ENCODE assay signal across 11 cellular contexts in genomic region chr3:129558772-129559564, GRCh38. TPM values are rescaled to one million over a fixed set of nuclear protein-coding genes. Genes with fewer than 3 reads are reported as not detected.
DNase-seq lines count a peak whose midpoint lies in the region; ATAC-seq and TF ChIP-seq lines count a peak whose summit lies in the region.
"Had no signal": no experiment of that assay in that cellular context is flagged by ENCODE, and none has a peak within 500 bp of the region (broad histone marks: within the 10 kb centered on the region; RNA-seq: fewer than 3 reads in every experiment).

No MANE protein-coding gene starts in this region.

- no peaks in the 10 kb centered on the region for H3K79me2 ChIP-seq in ACC112 (ENCODE audit: control insufficient read depth, insufficient read depth, low read length, unreplicated experiment)

- H3K4me1 Mint-ChIP-seq in WTC11: peaks cover 38% of the 10 kb centered on the region

- H2AFZ ChIP-seq in ACC112 (ENCODE audit: low read length, unreplicated experiment): no peak overlapping the region

- no peak overlapping the region for H3K4me3 Mint-ChIP-seq in WTC11
- H3K4me3 Mint-ChIP-seq: mesothelial cell of epicardium had no signal

- no peak for DNase-seq in WTC11 (ENCODE audit: low spot score)
- peak; percentile 73 for DNase-seq in kidney tubule cell (ENCODE audit: low spot score)
- no peak for DNase-seq in activated CD4-positive, CD25-positive, alpha-beta regulatory T cell (lab: John Stamatoyannopoulos, UW)
- no peak for DNase-seq in UCSD-AML1 (lab: John Stamatoyannopoulos, UW; ENCODE audit: unreplicated experiment)
- no peak for DNase-seq in iPS-NIHi11 (ENCODE audit: low spot score)
- DNase-seq: KG1 had no signal

- H3K9me3 Mint-ChIP-seq in WTC11: no peaks in the 10 kb centered on the region
- H3K9me3 Mint-ChIP-seq: mesothelial cell of epicardium had no signal

- POLR2A ChIA-PET in WTC11 (lab: Charles Lee): no interaction called here

- H3K27me3 Mint-ChIP-seq in WTC11 (ENCODE audit: low read depth): no peaks in the 10 kb centered on the region

- H3K36me3 ChIP-seq in ACC112 (ENCODE audit: insufficient read depth, low read length): peaks cover 10% of the 10 kb centered on the region; the same call in 1 of the 2 replicates

- no peak for TF ChIP-seq CTCF in WTC11 (IDR thresholded peaks at IDR 0.05)

- H3K27ac Mint-ChIP-seq in WTC11: no peak overlapping the region
- H3K27ac Mint-ChIP-seq: mesothelial cell of epicardium had no signal

- peak overlapping the region; percentile 23; the same call in 1 of the 2 replicates for H3K4me3 ChIP-seq in ACC112 (ENCODE audit: low read depth, low read length)

- CTCF ChIA-PET in WTC11 (lab: Charles Lee): interaction anchor here (0.6 to 1.7 kb wide), 3 partner anchors 69 to 908 kb away, joined by 4 to 9 read pairs (median 5); no protein-coding TSS in a partner anchor

- peak overlapping the region; percentile 27 for H3K27ac ChIP-seq in ACC112 (ENCODE audit: low read depth, low read length)

- H3K36me3 Mint-ChIP-seq in WTC11: peaks cover 5% of the 10 kb centered on the region
- H3K36me3 Mint-ChIP-seq: mesothelial cell of epicardium had no signal

- no peaks in the 10 kb centered on the region for H3K27me3 ChIP-seq in ACC112 (ENCODE audit: insufficient read depth, low read length)

- peaks cover 46% of the 10 kb centered on the region for H3K4me1 ChIP-seq in ACC112 (ENCODE audit: control insufficient read depth, insufficient read depth, low read length, unreplicated experiment)

- ATAC-seq in HG03354 (IDR thresholded peaks at IDR 0.05; ENCODE audit: poor library complexity, severe bottlenecking, unreplicated experiment): peak; percentile 72
- ATAC-seq in WTC11: peak; percentile 20
- ATAC-seq in HG03520 (IDR thresholded peaks at IDR 0.05; ENCODE audit: unreplicated experiment): no peak

TF ChIP-seq in WTC11, 78 proteins besides CTCF, POLR2A, EP300 and RAD21:
- no peak for TF ChIP-seq OVOL2 (CRISPR knock-in tag; IDR thresholded peaks at IDR 0.05; ENCODE audit: borderline replicate concordance)
- 0 out of 2 replicates have a peak, but pooled peaks have one; percentile 32 for TF ChIP-seq FOXP1 (CRISPR knock-in tag; IDR thresholded peaks at IDR 0.05; ENCODE audit: borderline replicate concordance)
- no peak for TF ChIP-seq PRDM15 (CRISPR knock-in tag; IDR thresholded peaks at IDR 0.05)
- no peak for TF ChIP-seq ATF3 (CRISPR knock-in tag; conservative IDR thresholded peaks at IDR 0.05)
- TF ChIP-seq MAX (CRISPR knock-in tag; IDR thresholded peaks at IDR 0.05): no peak

RNA-seq across cellular contexts. Expression of gene H1-8, which starts 16.0 kb away (rescaled TPM):
- total RNA-seq in WTC11 (2021): not detected in 3 replicates
- total RNA-seq: cerebellum, mesothelial cell of epicardium had no signal

RNA-seq across cellular contexts. Expression of gene RHO, which starts 30.5 kb away (rescaled TPM):
- not detected in 3 replicates for total RNA-seq in WTC11 (2021)
- total RNA-seq: cerebellum had no signal

RNA-seq across cellular contexts. Expression of gene PLXND1, which starts 47.5 kb away (rescaled TPM):
- total RNA-seq in WTC11 (2021): 56.7 to 63.9 TPM (median 57.4 TPM) in 3 replicates
